Comparison of ENCODE assay signal across 8 cellular contexts in the genomic region with DNA sequence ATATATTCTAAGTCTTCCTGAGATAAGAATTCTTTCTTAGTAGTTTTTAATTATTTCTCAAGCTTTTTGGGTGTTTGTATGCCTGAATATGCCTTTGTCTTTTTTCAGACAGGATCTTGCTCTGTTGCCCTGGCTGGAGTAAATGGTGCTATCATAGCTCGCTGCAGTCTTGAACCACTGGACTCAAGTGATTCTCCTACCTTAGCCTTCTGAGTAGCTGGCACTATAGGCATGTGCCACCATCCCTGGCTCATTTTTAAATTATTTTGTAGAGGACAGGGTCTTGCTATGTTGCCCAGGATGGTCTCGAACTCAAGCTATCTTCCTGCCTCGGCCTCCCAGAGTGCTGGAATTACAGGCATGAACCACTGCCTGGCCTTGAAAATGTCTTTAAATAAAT.
"Had no signal": no experiment of that assay in that cellular context is flagged by ENCODE, and none has a peak within 500 bp of the region (broad histone marks: within the 10 kb centered on the region; RNA-seq: fewer than 3 reads in every experiment).

No MANE protein-coding gene starts in this region.

- H3K27ac Mint-ChIP-seq: HFFc6, IgD-negative memory B cell had no signal

- H3K27me3 Mint-ChIP-seq: IgD-negative memory B cell had no signal

- H3K4me3 ChIP-seq: GM23248 had no signal

- H3K9me3 Mint-ChIP-seq: H9, HFFc6 had no signal

- FAIRE-seq: HTR-8/SVneo had no signal

- H3K27ac ChIP-seq: GM23248 had no signal

- H2AFZ ChIP-seq: GM23248 had no signal

- H3K9ac ChIP-seq: GM23248 had no signal

- H3K4me3 Mint-ChIP-seq: H9, HFFc6, IgD-negative memory B cell had no signal

- DNase-seq: GM23248, GOT3, H9, HCEC 1CT, HFFc6, KG1 had no signal
